Comparison of ENCODE assay signal across 1 cellular context in the genomic region with DNA sequence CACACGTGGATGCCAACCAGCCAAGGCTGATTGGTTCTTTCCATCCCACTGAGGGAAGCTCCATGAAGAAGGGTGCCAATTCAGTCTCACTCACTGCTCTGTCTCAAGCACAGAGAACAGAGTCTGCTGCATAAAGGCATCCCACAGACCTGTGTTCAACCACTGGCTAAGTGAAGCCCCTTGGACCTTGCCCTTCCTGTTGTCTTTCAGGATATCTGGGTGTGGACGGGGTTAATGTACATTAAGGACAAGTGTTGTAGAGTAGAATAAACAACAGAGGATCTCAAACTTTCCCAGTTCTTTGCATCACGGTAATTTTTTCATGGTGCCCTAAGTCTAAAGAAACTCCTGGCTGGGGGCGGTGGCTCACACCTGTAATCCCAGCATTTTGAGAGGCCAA.
TF ChIP-seq lines count a peak whose summit lies in the region.

No MANE protein-coding gene starts in this region.

TF ChIP-seq in HepG2, 621 proteins besides CTCF, POLR2A, EP300 and RAD21 (continued from another document and continues in another):
- peak; percentile 12; the same call in 1 of the 2 replicates for TF ChIP-seq ZNF770 (CRISPR knock-in tag; IDR thresholded peaks at IDR 0.05)
- no peak for TF ChIP-seq ZNF333 (CRISPR knock-in tag; IDR thresholded peaks at IDR 0.05; ENCODE audit: borderline replicate concordance)
- TF ChIP-seq DMAP1 (CRISPR knock-in tag; IDR thresholded peaks at IDR 0.05) = no peak
- no peak for TF ChIP-seq NR2F2 (IDR thresholded peaks at IDR 0.05; ENCODE audit: borderline replicate concordance, low read depth)
- 0 out of 2 replicates have a peak, but pooled peaks have one; percentile 46 for TF ChIP-seq TRAFD1 (CRISPR knock-in tag; IDR thresholded peaks at IDR 0.05; ENCODE audit: borderline replicate concordance)
- no peak for TF ChIP-seq CHD2 (IDR thresholded peaks at IDR 0.05; ENCODE audit: low read depth, low read length)
- no peak for TF ChIP-seq NFE2 (CRISPR knock-in tag; IDR thresholded peaks at IDR 0.05)
- no peak for TF ChIP-seq JDP2 (CRISPR knock-in tag; IDR thresholded peaks at IDR 0.05; ENCODE audit: borderline replicate concordance)
- TF ChIP-seq EED (CRISPR knock-in tag; IDR thresholded peaks at IDR 0.05) = no peak
- no peak for TF ChIP-seq YEATS2 (CRISPR knock-in tag; IDR thresholded peaks at IDR 0.05; ENCODE audit: borderline replicate concordance)
- TF ChIP-seq ATF7 (IDR thresholded peaks at IDR 0.05) = no peak
- TF ChIP-seq ATF7 (CRISPR knock-in tag; IDR thresholded peaks at IDR 0.05) = no peak
- TF ChIP-seq USF2 (IDR thresholded peaks at IDR 0.05; ENCODE audit: low read depth, low read length) = no peak
- TF ChIP-seq USF2 (CRISPR knock-in tag; IDR thresholded peaks at IDR 0.05; ENCODE audit: borderline replicate concordance) = no peak
- TF ChIP-seq ZNF354B (CRISPR knock-in tag; IDR thresholded peaks at IDR 0.05) = no peak
- no peak for TF ChIP-seq PHF21A (CRISPR knock-in tag; IDR thresholded peaks at IDR 0.05)
- TF ChIP-seq ZSCAN25 (CRISPR knock-in tag; IDR thresholded peaks at IDR 0.05) = no peak
- TF ChIP-seq ZNF746 (CRISPR knock-in tag; IDR thresholded peaks at IDR 0.05) = no peak
- 0 out of 2 replicates have a peak, but pooled peaks have one; percentile 36 for TF ChIP-seq ESRRA (CRISPR knock-in tag; IDR thresholded peaks at IDR 0.05; ENCODE audit: low read depth)
- TF ChIP-seq NONO (IDR thresholded peaks at IDR 0.05) = no peak
- no peak for TF ChIP-seq NONO (CRISPR knock-in tag; conservative IDR thresholded peaks at IDR 0.05)
- no peak for TF ChIP-seq CHCHD3 (CRISPR knock-in tag; IDR thresholded peaks at IDR 0.05)
- no peak for TF ChIP-seq GZF1 (CRISPR knock-in tag; IDR thresholded peaks at IDR 0.05)
- no peak for TF ChIP-seq PCBP1 (IDR thresholded peaks at IDR 0.05; ENCODE audit: borderline replicate concordance, low read depth, low read length)
- no peak for TF ChIP-seq SOX13 (IDR thresholded peaks at IDR 0.05)
- TF ChIP-seq SOX13 (CRISPR knock-in tag; conservative IDR thresholded peaks at IDR 0.05 in 1 of 2, IDR thresholded peaks at IDR 0.05 in 1 of 2) = peak in 1 of 2 experiments; percentile 37; a peak in 1 of 4 replicates
- no peak for TF ChIP-seq ZNF777 (CRISPR knock-in tag; IDR thresholded peaks at IDR 0.05)
- no peak for TF ChIP-seq ZNF281 (CRISPR knock-in tag; IDR thresholded peaks at IDR 0.05; ENCODE audit: borderline replicate concordance)
- TF ChIP-seq, protein P1, sequence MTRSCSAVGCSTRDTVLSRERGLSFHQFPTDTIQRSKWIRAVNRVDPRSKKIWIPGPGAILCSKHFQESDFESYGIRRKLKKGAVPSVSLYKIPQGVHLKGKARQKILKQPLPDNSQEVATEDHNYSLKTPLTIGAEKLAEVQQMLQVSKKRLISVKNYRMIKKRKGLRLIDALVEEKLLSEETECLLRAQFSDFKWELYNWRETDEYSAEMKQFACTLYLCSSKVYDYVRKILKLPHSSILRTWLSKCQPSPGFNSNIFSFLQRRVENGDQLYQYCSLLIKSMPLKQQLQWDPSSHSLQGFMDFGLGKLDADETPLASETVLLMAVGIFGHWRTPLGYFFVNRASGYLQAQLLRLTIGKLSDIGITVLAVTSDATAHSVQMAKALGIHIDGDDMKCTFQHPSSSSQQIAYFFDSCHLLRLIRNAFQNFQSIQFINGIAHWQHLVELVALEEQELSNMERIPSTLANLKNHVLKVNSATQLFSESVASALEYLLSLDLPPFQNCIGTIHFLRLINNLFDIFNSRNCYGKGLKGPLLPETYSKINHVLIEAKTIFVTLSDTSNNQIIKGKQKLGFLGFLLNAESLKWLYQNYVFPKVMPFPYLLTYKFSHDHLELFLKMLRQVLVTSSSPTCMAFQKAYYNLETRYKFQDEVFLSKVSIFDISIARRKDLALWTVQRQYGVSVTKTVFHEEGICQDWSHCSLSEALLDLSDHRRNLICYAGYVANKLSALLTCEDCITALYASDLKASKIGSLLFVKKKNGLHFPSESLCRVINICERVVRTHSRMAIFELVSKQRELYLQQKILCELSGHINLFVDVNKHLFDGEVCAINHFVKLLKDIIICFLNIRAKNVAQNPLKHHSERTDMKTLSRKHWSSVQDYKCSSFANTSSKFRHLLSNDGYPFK (CRISPR knock-in tag; IDR thresholded peaks at IDR 0.05; ENCODE audit: borderline replicate concordance) = no peak
- TF ChIP-seq, protein P2, sequence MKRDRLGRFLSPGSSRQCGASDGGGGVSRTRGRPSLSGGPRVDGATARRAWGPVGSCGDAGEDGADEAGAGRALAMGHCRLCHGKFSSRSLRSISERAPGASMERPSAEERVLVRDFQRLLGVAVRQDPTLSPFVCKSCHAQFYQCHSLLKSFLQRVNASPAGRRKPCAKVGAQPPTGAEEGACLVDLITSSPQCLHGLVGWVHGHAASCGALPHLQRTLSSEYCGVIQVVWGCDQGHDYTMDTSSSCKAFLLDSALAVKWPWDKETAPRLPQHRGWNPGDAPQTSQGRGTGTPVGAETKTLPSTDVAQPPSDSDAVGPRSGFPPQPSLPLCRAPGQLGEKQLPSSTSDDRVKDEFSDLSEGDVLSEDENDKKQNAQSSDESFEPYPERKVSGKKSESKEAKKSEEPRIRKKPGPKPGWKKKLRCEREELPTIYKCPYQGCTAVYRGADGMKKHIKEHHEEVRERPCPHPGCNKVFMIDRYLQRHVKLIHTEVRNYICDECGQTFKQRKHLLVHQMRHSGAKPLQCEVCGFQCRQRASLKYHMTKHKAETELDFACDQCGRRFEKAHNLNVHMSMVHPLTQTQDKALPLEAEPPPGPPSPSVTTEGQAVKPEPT (CRISPR knock-in tag; IDR thresholded peaks at IDR 0.05; ENCODE audit: low read depth) = no peak
- no peak for TF ChIP-seq NFATC3 (CRISPR knock-in tag; IDR thresholded peaks at IDR 0.05)
- peak; percentile 71; the same call in 1 of the 2 replicates for TF ChIP-seq ZNF292 (CRISPR knock-in tag; IDR thresholded peaks at IDR 0.05; ENCODE audit: borderline replicate concordance, low read depth)
- no peak for TF ChIP-seq REPIN1 (CRISPR knock-in tag; IDR thresholded peaks at IDR 0.05; ENCODE audit: borderline replicate concordance, low read depth)
- peak; percentile 60 for TF ChIP-seq SALL1 (CRISPR knock-in tag; IDR thresholded peaks at IDR 0.05)
- 0 out of 2 replicates have a peak, but pooled peaks have one; percentile 39 for TF ChIP-seq MIER2 (CRISPR knock-in tag; IDR thresholded peaks at IDR 0.05)
- TF ChIP-seq NR1H2 (CRISPR knock-in tag; IDR thresholded peaks at IDR 0.05; ENCODE audit: borderline replicate concordance, low read depth) = no peak
- TF ChIP-seq CEBPZ (IDR thresholded peaks at IDR 0.05; ENCODE audit: low read length) = no peak
- peak; percentile 52; the same call in 1 of the 2 replicates for TF ChIP-seq FOXK1 (CRISPR knock-in tag; IDR thresholded peaks at IDR 0.05; ENCODE audit: borderline replicate concordance, low read depth)
- no peak for TF ChIP-seq KLF9 (CRISPR knock-in tag; IDR thresholded peaks at IDR 0.05; ENCODE audit: low read depth)
- TF ChIP-seq ZFP90 (CRISPR knock-in tag; IDR thresholded peaks at IDR 0.05; ENCODE audit: borderline replicate concordance) = no peak
- TF ChIP-seq ZNF17 (CRISPR knock-in tag; IDR thresholded peaks at IDR 0.05) = no peak
- TF ChIP-seq, protein P3, sequence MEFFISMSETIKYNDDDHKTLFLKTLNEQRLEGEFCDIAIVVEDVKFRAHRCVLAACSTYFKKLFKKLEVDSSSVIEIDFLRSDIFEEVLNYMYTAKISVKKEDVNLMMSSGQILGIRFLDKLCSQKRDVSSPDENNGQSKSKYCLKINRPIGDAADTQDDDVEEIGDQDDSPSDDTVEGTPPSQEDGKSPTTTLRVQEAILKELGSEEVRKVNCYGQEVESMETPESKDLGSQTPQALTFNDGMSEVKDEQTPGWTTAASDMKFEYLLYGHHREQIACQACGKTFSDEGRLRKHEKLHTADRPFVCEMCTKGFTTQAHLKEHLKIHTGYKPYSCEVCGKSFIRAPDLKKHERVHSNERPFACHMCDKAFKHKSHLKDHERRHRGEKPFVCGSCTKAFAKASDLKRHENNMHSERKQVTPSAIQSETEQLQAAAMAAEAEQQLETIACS (CRISPR knock-in tag; IDR thresholded peaks at IDR 0.05) = no peak
- TF ChIP-seq ZNF180 (CRISPR knock-in tag; IDR thresholded peaks at IDR 0.05; ENCODE audit: borderline replicate concordance, low read depth) = no peak
